Comparison of ENCODE assay signal across 1 cellular context in the genomic region with DNA sequence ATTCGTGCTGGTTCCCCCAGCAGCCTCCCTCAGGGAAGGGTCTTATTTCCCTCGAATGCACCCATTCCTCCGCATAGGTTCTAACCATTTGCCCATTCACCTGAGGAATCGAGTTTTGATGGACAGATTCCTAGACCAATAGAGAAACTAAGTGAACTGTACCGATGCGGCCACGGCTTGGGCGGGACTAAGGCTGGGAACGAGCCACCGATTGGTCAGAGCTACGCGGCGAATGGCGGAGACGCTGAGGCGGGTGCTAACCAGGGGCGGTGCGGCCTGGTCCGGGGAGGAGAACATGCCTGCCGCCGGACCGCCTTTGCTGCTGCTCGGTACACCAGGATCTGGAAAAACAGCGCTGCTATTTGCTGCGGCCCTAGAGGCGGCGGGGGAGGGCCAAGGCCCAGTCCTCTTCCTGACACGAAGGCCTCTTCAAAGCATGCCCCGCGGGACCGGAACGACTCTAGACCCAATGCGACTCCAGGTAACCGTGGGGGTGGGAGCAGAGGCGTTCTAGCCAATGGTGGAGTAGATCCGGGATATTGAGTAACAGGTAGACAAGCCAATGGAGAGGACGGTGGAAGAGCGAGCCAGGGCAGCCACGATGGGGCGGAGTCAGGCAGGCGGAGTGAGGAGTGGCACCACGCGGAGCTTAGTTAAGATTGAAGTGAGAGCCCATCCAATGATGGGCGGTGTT.
TF ChIP-seq lines count a peak whose summit lies in the region.

A gene with protein sequence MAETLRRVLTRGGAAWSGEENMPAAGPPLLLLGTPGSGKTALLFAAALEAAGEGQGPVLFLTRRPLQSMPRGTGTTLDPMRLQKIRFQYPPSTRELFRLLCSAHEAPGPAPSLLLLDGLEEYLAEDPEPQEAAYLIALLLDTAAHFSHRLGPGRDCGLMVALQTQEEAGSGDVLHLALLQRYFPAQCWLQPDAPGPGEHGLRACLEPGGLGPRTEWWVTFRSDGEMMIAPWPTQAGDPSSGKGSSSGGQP (plus strand): TSS at position 218 of the 694 bp plus-strand sequence. CDS start 15 bp downstream, at position 233.

TF ChIP-seq in HepG2, 621 proteins besides CTCF, POLR2A, EP300 and RAD21 (continued from another document and continues in another):
- TF ChIP-seq, protein P1, sequence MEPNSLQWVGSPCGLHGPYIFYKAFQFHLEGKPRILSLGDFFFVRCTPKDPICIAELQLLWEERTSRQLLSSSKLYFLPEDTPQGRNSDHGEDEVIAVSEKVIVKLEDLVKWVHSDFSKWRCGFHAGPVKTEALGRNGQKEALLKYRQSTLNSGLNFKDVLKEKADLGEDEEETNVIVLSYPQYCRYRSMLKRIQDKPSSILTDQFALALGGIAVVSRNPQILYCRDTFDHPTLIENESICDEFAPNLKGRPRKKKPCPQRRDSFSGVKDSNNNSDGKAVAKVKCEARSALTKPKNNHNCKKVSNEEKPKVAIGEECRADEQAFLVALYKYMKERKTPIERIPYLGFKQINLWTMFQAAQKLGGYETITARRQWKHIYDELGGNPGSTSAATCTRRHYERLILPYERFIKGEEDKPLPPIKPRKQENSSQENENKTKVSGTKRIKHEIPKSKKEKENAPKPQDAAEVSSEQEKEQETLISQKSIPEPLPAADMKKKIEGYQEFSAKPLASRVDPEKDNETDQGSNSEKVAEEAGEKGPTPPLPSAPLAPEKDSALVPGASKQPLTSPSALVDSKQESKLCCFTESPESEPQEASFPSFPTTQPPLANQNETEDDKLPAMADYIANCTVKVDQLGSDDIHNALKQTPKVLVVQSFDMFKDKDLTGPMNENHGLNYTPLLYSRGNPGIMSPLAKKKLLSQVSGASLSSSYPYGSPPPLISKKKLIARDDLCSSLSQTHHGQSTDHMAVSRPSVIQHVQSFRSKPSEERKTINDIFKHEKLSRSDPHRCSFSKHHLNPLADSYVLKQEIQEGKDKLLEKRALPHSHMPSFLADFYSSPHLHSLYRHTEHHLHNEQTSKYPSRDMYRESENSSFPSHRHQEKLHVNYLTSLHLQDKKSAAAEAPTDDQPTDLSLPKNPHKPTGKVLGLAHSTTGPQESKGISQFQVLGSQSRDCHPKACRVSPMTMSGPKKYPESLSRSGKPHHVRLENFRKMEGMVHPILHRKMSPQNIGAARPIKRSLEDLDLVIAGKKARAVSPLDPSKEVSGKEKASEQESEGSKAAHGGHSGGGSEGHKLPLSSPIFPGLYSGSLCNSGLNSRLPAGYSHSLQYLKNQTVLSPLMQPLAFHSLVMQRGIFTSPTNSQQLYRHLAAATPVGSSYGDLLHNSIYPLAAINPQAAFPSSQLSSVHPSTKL (CRISPR knock-in tag; IDR thresholded peaks at IDR 0.05) = 0 out of 2 replicates have a peak, but pooled peaks have one; percentile 29
- TF ChIP-seq, protein P2, sequence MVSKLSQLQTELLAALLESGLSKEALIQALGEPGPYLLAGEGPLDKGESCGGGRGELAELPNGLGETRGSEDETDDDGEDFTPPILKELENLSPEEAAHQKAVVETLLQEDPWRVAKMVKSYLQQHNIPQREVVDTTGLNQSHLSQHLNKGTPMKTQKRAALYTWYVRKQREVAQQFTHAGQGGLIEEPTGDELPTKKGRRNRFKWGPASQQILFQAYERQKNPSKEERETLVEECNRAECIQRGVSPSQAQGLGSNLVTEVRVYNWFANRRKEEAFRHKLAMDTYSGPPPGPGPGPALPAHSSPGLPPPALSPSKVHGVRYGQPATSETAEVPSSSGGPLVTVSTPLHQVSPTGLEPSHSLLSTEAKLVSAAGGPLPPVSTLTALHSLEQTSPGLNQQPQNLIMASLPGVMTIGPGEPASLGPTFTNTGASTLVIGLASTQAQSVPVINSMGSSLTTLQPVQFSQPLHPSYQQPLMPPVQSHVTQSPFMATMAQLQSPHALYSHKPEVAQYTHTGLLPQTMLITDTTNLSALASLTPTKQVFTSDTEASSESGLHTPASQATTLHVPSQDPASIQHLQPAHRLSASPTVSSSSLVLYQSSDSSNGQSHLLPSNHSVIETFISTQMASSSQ (IDR thresholded peaks at IDR 0.05; ENCODE audit: low read depth) = no peak
- TF ChIP-seq, protein P2 (CRISPR knock-in tag; IDR thresholded peaks at IDR 0.05; ENCODE audit: borderline replicate concordance) = peak; percentile 40; the same call in 1 of the 2 replicates
- TF ChIP-seq ARID2 (CRISPR knock-in tag; IDR thresholded peaks at IDR 0.05; ENCODE audit: borderline replicate concordance) (0 out of 2 replicates have a peak, but pooled peaks have one; percentile 71), ZNF180 (CRISPR knock-in tag; IDR thresholded peaks at IDR 0.05; ENCODE audit: borderline replicate concordance, low read depth) (no peak), MED1 (CRISPR knock-in tag; IDR thresholded peaks at IDR 0.05) (peak; percentile 52; the same call in 1 of the 2 replicates), THYN1 (CRISPR knock-in tag; IDR thresholded peaks at IDR 0.05; ENCODE audit: borderline replicate concordance, low read depth) (no peak), POLR2AphosphoS5 (IDR thresholded peaks at IDR 0.05; ENCODE audit: low read depth, low read length) (peak; percentile 85), ZNF549 (CRISPR knock-in tag; IDR thresholded peaks at IDR 0.05) (no peak), PITX1 (CRISPR knock-in tag; IDR thresholded peaks at IDR 0.05) (no peak), TEAD3 (CRISPR knock-in tag; optimal IDR thresholded peaks at IDR 0.05; ENCODE audit: borderline replicate concordance) (peak; percentile 58), HCFC1 (IDR thresholded peaks at IDR 0.05; ENCODE audit: low read depth, low read length) (peak; percentile 33; the same call in 1 of the 2 replicates), ATF7 (IDR thresholded peaks at IDR 0.05) (no peak), ATF7 (CRISPR knock-in tag; IDR thresholded peaks at IDR 0.05) (no peak), RARG (CRISPR knock-in tag; IDR thresholded peaks at IDR 0.05; ENCODE audit: low read depth) (no peak), HOXD1 (CRISPR knock-in tag; IDR thresholded peaks at IDR 0.05) (peak; percentile 68; the same call in 1 of the 2 replicates), ZNF552 (CRISPR knock-in tag; IDR thresholded peaks at IDR 0.05; ENCODE audit: borderline replicate concordance) (0 out of 2 replicates have a peak, but pooled peaks have one; percentile 57), ZNF382 (CRISPR knock-in tag; IDR thresholded peaks at IDR 0.05; ENCODE audit: borderline replicate concordance) (no peak), HOXA9 (CRISPR knock-in tag; IDR thresholded peaks at IDR 0.05; ENCODE audit: borderline replicate concordance) (0 out of 2 replicates have a peak, but pooled peaks have one; percentile 41), ZNF557 (CRISPR knock-in tag; IDR thresholded peaks at IDR 0.05) (no peak), NR1H2 (CRISPR knock-in tag; IDR thresholded peaks at IDR 0.05; ENCODE audit: borderline replicate concordance, low read depth) (no peak), KDM5B (CRISPR knock-in tag; IDR thresholded peaks at IDR 0.05; ENCODE audit: borderline replicate concordance) (peak; percentile 80; the same call in 1 of the 2 replicates), MAFG (CRISPR knock-in tag; IDR thresholded peaks at IDR 0.05) (no peak)
- TF ChIP-seq, protein P3, sequence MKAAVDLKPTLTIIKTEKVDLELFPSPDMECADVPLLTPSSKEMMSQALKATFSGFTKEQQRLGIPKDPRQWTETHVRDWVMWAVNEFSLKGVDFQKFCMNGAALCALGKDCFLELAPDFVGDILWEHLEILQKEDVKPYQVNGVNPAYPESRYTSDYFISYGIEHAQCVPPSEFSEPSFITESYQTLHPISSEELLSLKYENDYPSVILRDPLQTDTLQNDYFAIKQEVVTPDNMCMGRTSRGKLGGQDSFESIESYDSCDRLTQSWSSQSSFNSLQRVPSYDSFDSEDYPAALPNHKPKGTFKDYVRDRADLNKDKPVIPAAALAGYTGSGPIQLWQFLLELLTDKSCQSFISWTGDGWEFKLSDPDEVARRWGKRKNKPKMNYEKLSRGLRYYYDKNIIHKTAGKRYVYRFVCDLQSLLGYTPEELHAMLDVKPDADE (CRISPR knock-in tag; IDR thresholded peaks at IDR 0.05) = no peak
- TF ChIP-seq, protein P4, sequence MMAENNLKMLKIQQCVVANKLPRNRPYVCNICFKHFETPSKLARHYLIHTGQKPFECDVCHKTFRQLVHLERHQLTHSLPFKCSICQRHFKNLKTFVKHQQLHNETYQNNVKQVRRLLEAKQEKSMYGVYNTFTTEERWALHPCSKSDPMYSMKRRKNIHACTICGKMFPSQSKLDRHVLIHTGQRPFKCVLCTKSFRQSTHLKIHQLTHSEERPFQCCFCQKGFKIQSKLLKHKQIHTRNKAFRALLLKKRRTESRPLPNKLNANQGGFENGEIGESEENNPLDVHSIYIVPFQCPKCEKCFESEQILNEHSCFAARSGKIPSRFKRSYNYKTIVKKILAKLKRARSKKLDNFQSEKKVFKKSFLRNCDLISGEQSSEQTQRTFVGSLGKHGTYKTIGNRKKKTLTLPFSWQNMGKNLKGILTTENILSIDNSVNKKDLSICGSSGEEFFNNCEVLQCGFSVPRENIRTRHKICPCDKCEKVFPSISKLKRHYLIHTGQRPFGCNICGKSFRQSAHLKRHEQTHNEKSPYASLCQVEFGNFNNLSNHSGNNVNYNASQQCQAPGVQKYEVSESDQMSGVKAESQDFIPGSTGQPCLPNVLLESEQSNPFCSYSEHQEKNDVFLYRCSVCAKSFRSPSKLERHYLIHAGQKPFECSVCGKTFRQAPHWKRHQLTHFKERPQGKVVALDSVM (CRISPR knock-in tag; IDR thresholded peaks at IDR 0.05) = no peak
- TF ChIP-seq, protein P5, sequence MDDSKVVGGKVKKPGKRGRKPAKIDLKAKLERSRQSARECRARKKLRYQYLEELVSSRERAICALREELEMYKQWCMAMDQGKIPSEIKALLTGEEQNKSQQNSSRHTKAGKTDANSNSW (CRISPR knock-in tag; IDR thresholded peaks at IDR 0.05; ENCODE audit: borderline replicate concordance) = peak; percentile 59; the same call in 1 of the 2 replicates
- TF ChIP-seq, protein P6, sequence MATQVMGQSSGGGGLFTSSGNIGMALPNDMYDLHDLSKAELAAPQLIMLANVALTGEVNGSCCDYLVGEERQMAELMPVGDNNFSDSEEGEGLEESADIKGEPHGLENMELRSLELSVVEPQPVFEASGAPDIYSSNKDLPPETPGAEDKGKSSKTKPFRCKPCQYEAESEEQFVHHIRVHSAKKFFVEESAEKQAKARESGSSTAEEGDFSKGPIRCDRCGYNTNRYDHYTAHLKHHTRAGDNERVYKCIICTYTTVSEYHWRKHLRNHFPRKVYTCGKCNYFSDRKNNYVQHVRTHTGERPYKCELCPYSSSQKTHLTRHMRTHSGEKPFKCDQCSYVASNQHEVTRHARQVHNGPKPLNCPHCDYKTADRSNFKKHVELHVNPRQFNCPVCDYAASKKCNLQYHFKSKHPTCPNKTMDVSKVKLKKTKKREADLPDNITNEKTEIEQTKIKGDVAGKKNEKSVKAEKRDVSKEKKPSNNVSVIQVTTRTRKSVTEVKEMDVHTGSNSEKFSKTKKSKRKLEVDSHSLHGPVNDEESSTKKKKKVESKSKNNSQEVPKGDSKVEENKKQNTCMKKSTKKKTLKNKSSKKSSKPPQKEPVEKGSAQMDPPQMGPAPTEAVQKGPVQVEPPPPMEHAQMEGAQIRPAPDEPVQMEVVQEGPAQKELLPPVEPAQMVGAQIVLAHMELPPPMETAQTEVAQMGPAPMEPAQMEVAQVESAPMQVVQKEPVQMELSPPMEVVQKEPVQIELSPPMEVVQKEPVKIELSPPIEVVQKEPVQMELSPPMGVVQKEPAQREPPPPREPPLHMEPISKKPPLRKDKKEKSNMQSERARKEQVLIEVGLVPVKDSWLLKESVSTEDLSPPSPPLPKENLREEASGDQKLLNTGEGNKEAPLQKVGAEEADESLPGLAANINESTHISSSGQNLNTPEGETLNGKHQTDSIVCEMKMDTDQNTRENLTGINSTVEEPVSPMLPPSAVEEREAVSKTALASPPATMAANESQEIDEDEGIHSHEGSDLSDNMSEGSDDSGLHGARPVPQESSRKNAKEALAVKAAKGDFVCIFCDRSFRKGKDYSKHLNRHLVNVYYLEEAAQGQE (IDR thresholded peaks at IDR 0.05; ENCODE audit: borderline replicate concordance in 1 of 2, low read depth in 1 of 2, low read length in 2 of 2) = 0 out of 4 replicates have a peak, but pooled peaks of 1 of the 2 experiments have one; percentile 32
- TF ChIP-seq, protein P7, sequence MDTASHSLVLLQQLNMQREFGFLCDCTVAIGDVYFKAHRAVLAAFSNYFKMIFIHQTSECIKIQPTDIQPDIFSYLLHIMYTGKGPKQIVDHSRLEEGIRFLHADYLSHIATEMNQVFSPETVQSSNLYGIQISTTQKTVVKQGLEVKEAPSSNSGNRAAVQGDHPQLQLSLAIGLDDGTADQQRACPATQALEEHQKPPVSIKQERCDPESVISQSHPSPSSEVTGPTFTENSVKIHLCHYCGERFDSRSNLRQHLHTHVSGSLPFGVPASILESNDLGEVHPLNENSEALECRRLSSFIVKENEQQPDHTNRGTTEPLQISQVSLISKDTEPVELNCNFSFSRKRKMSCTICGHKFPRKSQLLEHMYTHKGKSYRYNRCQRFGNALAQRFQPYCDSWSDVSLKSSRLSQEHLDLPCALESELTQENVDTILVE (CRISPR knock-in tag; IDR thresholded peaks at IDR 0.05) = peak; percentile 67; the same call in 1 of the 2 replicates
- TF ChIP-seq, protein P8, sequence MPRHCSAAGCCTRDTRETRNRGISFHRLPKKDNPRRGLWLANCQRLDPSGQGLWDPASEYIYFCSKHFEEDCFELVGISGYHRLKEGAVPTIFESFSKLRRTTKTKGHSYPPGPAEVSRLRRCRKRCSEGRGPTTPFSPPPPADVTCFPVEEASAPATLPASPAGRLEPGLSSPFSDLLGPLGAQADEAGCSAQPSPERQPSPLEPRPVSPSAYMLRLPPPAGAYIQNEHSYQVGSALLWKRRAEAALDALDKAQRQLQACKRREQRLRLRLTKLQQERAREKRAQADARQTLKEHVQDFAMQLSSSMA (CRISPR knock-in tag; IDR thresholded peaks at IDR 0.05) = peak; percentile 98
- TF ChIP-seq, protein P9, sequence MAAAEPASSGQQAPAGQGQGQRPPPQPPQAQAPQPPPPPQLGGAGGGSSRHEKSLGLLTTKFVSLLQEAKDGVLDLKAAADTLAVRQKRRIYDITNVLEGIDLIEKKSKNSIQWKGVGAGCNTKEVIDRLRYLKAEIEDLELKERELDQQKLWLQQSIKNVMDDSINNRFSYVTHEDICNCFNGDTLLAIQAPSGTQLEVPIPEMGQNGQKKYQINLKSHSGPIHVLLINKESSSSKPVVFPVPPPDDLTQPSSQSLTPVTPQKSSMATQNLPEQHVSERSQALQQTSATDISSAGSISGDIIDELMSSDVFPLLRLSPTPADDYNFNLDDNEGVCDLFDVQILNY (CRISPR knock-in tag; conservative IDR thresholded peaks at IDR 0.05) = 0 out of 2 replicates have a peak, but pooled peaks have one; percentile 54
- TF ChIP-seq, protein P10, sequence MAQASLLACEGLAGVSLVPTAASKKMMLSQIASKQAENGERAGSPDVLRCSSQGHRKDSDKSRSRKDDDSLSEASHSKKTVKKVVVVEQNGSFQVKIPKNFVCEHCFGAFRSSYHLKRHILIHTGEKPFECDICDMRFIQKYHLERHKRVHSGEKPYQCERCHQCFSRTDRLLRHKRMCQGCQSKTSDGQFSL (CRISPR knock-in tag; IDR thresholded peaks at IDR 0.05) = no peak; the same call in 1 of the 2 replicates
